In genomic region chr6:43076093-43076927, GRCh38 we compare ENCODE assay signal across 8 cellular contexts. TPM values are rescaled to one million over a fixed set of nuclear protein-coding genes. Genes with fewer than 3 reads are reported as not detected.
DNase-seq lines count a peak whose midpoint lies in the region; ATAC-seq and TF ChIP-seq lines count a peak whose summit lies in the region.

Gene PTK7, plus strand, starts transcription at chr6:43076314. Its CDS starts 175 bp downstream, at chr6:43076489.

- POLR2A ChIA-PET in AG04449 (lab: Yijun Ruan, JAX) = interaction anchor here (0.8 to 4.0 kb wide), 7 partner anchors 10 to 92 kb away, joined by 3 to 36 read pairs (median 5); partner anchors contain the start of gene PPP2R5D

- H3K4me1 ChIP-seq in adipocyte (ENCODE audit: control insufficient read depth, insufficient read depth, low read length) (peaks cover 12% of the 10 kb centered on the region), right atrium auricular region (peaks cover 0 to 21% of the 10 kb centered on the region in 2 donors)

- in situ Hi-C loops in GM13976 (cut with MboI; ENCODE audit: low sequenced_read_pairs, unreplicated experiment) = no loop called here

- CTCF ChIA-PET in AG04449 (lab: Yijun Ruan, JAX) = interaction anchor here (0.6 to 9.7 kb wide), 14 partner anchors 12 to 152 kb away, joined by 3 to 183 read pairs (median 4); partner anchors contain the start of gene DNPH1

- no peak within 1 kb of the TSS for H3K27ac ChIP-seq in right atrium auricular region

- H3K4me3 ChIP-seq in AG04449 (ENCODE audit: low read depth, low read length) (peak within 1 kb of the TSS; percentile 94), adipocyte (ENCODE audit: low read length) (peak within 1 kb of the TSS; percentile 89), right atrium auricular region (peak within 1 kb of the TSS; percentile 59 to 64)

- H3K9me3 ChIP-seq in adipocyte (ENCODE audit: control insufficient read depth, low read length) (no peaks in the 10 kb centered on the region), right atrium auricular region (no peaks in the 10 kb centered on the region)

- TF ChIP-seq CTCF in AG04449 (IDR thresholded peaks at IDR 0.05; ENCODE audit: insufficient read depth, low read length, missing control alignments) (no peak), GM13976 (IDR thresholded peaks at IDR 0.05; ENCODE audit: borderline replicate concordance, control extremely low read depth, extremely low read depth, insufficient read depth, missing control alignments) (no peak), right atrium auricular region (IDR thresholded peaks at IDR 0.05) (no peak)

- H3K36me3 ChIP-seq in adipocyte (ENCODE audit: control insufficient read depth, insufficient read depth, low read length, severe bottlenecking) (peaks cover 9% of the 10 kb centered on the region), right atrium auricular region (peaks cover 28% of the 10 kb centered on the region)

- peak within 1 kb of the TSS; percentile 89 for H3K9ac ChIP-seq in adipocyte (ENCODE audit: low read length)

- DNase-seq in AG04449 (ENCODE audit: low read depth, low spot score) (no peak), GM13976 (ENCODE audit: low spot score) (peak; percentile 54), NCI-H774 (lab: John Stamatoyannopoulos, UW) (peak; percentile 50), adipocyte (ENCODE audit: low read depth) (peak; percentile 84), right atrium auricular region (ENCODE audit: low spot score) (no peak), renal cortical epithelial cell (ENCODE audit: low read depth) (no peak), HuH-7.5 (ENCODE audit: low spot score) (no peak)

- no peak for ATAC-seq in HG03439 (IDR thresholded peaks at IDR 0.05; ENCODE audit: unreplicated experiment)

- no peaks in the 10 kb centered on the region for H3K27me3 ChIP-seq in adipocyte (replicated peaks; ENCODE audit: control insufficient read depth, insufficient read depth, low read length)
- no peaks in the 10 kb centered on the region for H3K27me3 ChIP-seq in right atrium auricular region

RNA-seq across cellular contexts. Expression of gene PTK7, which starts in this region (rescaled TPM):
- total RNA-seq in right atrium auricular region (10 to 100 TPM in 1 of 2 donors, 1 to 10 TPM in 1; 4.5 to 12.7 TPM), renal cortical epithelial cell (81.3 and 141 TPM in 2 replicates)

Comparison
In these comparisons a context has a peak if more than half of its experiments do, and no peak if none do; other contexts are left out.
1. DNase-seq: peak in GM13976 (single experiment), NCI-H774 (single experiment) and adipocyte (single experiment); none in AG04449 (single experiment), right atrium auricular region (single experiment), renal cortical epithelial cell (single experiment) and HuH-7.5 (single experiment).
2. Peak in every context shown above with its lines, with median percentiles within 50 percentile points of each other: H3K4me3 ChIP-seq.